ENCODE assay signal across 8 cellular contexts in the genomic region with DNA sequence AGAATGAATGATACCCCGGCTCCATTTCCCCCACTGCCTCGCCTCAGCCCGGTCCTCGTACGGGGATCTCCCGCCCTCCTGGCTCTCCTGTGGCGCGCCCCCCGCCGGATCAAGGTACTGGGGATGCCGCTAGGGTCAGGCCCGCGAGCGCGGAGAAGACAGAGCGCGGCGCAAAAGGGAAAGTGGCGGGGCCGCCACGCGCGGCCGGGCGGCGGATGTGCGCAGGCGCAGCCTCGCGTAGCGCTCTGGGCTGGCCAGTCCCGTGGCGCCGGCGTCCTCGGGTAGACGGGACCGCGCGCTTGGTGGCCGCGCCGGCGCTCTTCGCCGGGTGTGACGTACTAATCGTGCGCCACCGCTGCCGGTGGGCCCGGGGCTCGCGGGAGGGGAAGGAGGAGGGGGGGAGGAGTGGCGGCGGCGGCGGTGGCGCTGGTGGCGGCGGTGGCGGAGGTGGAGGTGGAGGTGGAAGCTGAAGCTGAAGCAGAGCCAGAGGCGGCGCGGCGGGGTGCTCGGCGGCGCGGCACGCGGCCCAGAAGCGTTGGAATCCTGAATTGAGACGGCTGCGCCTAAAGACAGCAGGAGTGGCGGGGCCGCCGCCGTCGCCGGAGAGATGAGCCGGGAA.
A peak's percentile ranks its signal among the peaks of the same experiment; 100 is the strongest.
DNase-seq lines count a peak whose midpoint lies in the region; ATAC-seq lines count a peak whose summit lies in the region.

A gene (plus strand): TSS at position 331 of the 619 bp plus-strand sequence. CDS start 1,158 bp downstream, outside the sequence.

- DNase-seq in NCI-H187 (lab: John Stamatoyannopoulos, UW), result peak; percentile 39 to 55
- DNase-seq in NCI-H187 treated with DMSO at 0.1 percent for 48 hours (lab: John Stamatoyannopoulos, UW), result no peak
- DNase-seq in NCI-H2171 treated with DMSO at 0.1 percent for 48 hours (lab: John Stamatoyannopoulos, UW), result peak; percentile 81
- DNase-seq in activated CD4-positive, CD25-positive, alpha-beta regulatory T cell (lab: John Stamatoyannopoulos, UW), result peak; percentile 76 to 82 (median 80)
- peak in 57 of 61 donors; percentile 40 to 94 (median 83) for DNase-seq in caudate nucleus (lab: John Stamatoyannopoulos, UW)
- peak; percentile 89 for DNase-seq in inferior parietal cortex (ENCODE audit: extremely low spot score)
- peak; percentile 71 for DNase-seq in smooth muscle cell of the brain vasculature (ENCODE audit: low read depth, low spot score)

- peak within 1 kb of the TSS; percentile 96 for H3K27ac ChIP-seq in caudate nucleus (ENCODE audit: low read depth, low read length)

- ATAC-seq in HG02938 (IDR thresholded peaks at IDR 0.05; ENCODE audit: unreplicated experiment), result peak; percentile 42
